In genomic region chr12:128863957-128864356, GRCh38 we compare ENCODE assay signal across 23 cellular contexts. TPM values are rescaled to one million over a fixed set of nuclear protein-coding genes. Genes with fewer than 3 reads are reported as not detected.
DNase-seq lines count a peak whose midpoint lies in the region; ATAC-seq, FAIRE-seq and TF ChIP-seq lines count a peak whose summit lies in the region.
"Had no signal": no experiment of that assay in that cellular context is flagged by ENCODE, and none has a peak within 500 bp of the region (broad histone marks: within the 10 kb centered on the region; RNA-seq: fewer than 3 reads in every experiment).

No MANE protein-coding gene starts in this region.

- no peak overlapping the region for H3K4me3 ChIP-seq in GM12878
- no peak overlapping the region for H3K4me3 ChIP-seq in upper lobe of right lung
- H3K4me3 ChIP-seq: MG63 had no signal

- H3K4me1 Mint-ChIP-seq in nephron progenitor cell: peaks cover 14% of the 10 kb centered on the region
- H3K4me1 Mint-ChIP-seq: CD4-positive, alpha-beta memory T cell had no signal

- intact Hi-C loops in Right ventricle myocardium inferior (cut with DNase I): loop anchor here (2.0 kb wide), 1 partner anchor 39 kb away; no protein-coding TSS in a partner anchor
- intact Hi-C loops in left cardiac atrium (cut with DNase I): no loop called here
- intact Hi-C loops in GM12878 (cut with micrococcal nuclease; ENCODE audit: unreplicated experiment): no loop called here
- intact Hi-C loops in upper lobe of right lung (cut with DNase I): no loop called here

- H3K27me3 ChIP-seq in GM12878 (replicated peaks in 1 of 2; ENCODE audit: control insufficient read depth in 2 of 2, insufficient read depth in 2 of 2, low read length in 1 of 2) (no peaks in the 10 kb centered on the region), upper lobe of right lung (no peaks in the 10 kb centered on the region)
- H3K27me3 ChIP-seq: BE2C, MG63 had no signal

- RAD21 ChIA-PET in GM12878 (lab: Charles Lee; ENCODE audit: unreplicated experiment): interaction anchor here (1.1 to 1.3 kb wide), 2 partner anchors 33 to 53 kb away, joined by 3 to 4 read pairs; no protein-coding TSS in a partner anchor

- no peak overlapping the region for H2AFZ ChIP-seq in GM12878 (ENCODE audit: control insufficient read depth, low read depth, low read length)

- WGBS in GM12878 (ENCODE audit: insufficient coverage, insufficient replicate concordance, low lambda C conversion rate, missing lambda C conversion rate): 77% methylated on average over 11 of the region's 11 CpGs

- H3K4me2 ChIP-seq in GM12878 (ENCODE audit: control insufficient read depth, insufficient read depth): no peak overlapping the region

- no peak for FAIRE-seq in GM12878 (lab: Jason Lieb, UNC)
- FAIRE-seq: GM19239 had no signal

- H3K9me3 ChIP-seq in GM12878 (replicated peaks; ENCODE audit: control insufficient read depth, insufficient read depth, low read length) (no peaks in the 10 kb centered on the region; the same call in 2 of the 3 replicates), upper lobe of right lung (no peaks in the 10 kb centered on the region)
- H3K9me3 ChIP-seq: BE2C, MG63 had no signal

- no TSS peak for BruUV-seq in GM12878 (replicated peaks; lab: Mats Ljungman, UMichigan)

- no peak overlapping the region for H3K9ac ChIP-seq in GM12878 (ENCODE audit: control insufficient read depth, insufficient read depth, low read length)

- H3K4me1 ChIP-seq in GM12878 (ENCODE audit: control insufficient read depth, insufficient read depth, low read length) (no peaks in the 10 kb centered on the region), upper lobe of right lung (no peaks in the 10 kb centered on the region)
- H3K4me1 ChIP-seq: BE2C had no signal

- SMC1A ChIA-PET in GM12878 (lab: Charles Lee; ENCODE audit: uncharacterized antibody, unreplicated experiment): interaction anchor here (1.1 kb wide), 1 partner anchor 45 kb away, joined by 3 read pairs; no protein-coding TSS in a partner anchor

- no peaks in the 10 kb centered on the region for H3K79me2 ChIP-seq in GM12878 (ENCODE audit: control insufficient read depth, insufficient read depth, low read length)

- no peaks in the 10 kb centered on the region for H3K36me3 Mint-ChIP-seq in nephron progenitor cell (ENCODE audit: low read depth)
- H3K36me3 Mint-ChIP-seq: CD4-positive, alpha-beta memory T cell had no signal

- CTCF ChIA-PET in GM12878 (lab: Yijun Ruan, JAX): no interaction called here

- H3K36me3 ChIP-seq in GM12878 (ENCODE audit: control insufficient read depth in 2 of 2, insufficient read depth in 2 of 2, low read length in 1 of 2) (peaks cover 0 to 3% of the 10 kb centered on the region in 2 experiments; a peak in 2 of 4 replicates), upper lobe of right lung (no peaks in the 10 kb centered on the region)
- H3K36me3 ChIP-seq: BE2C, MG63 had no signal

- POLR2A ChIA-PET in GM12878 (lab: Charles Lee): no interaction called here

- in situ Hi-C loops in GM12878 (cut with MboI): no loop called here

- no peak overlapping the region for H3K4me3 Mint-ChIP-seq in nephron progenitor cell
- H3K4me3 Mint-ChIP-seq: CD4-positive, alpha-beta memory T cell; H9 had no signal

- peak overlapping the region; percentile 79 for H3K27ac Mint-ChIP-seq in nephron progenitor cell

- TF ChIP-seq EP300 in GM12878 (IDR thresholded peaks at IDR 0.05; ENCODE audit: borderline replicate concordance in 1 of 2, control insufficient read depth in 1 of 2, low read depth in 2 of 2, low read length in 2 of 2): no peak

- TF ChIP-seq CTCF in GM12878 (IDR thresholded peaks at IDR 0.05 in 2 of 3, conservative IDR thresholded peaks at IDR 0.05 in 1 of 3; ENCODE audit: control insufficient read depth in 2 of 3, extremely low read depth in 1 of 3, insufficient read depth in 1 of 3, low read depth in 3 of 3, low read length in 3 of 3) (no peak), nephron progenitor cell (IDR thresholded peaks at IDR 0.05) (no peak), upper lobe of right lung (IDR thresholded peaks at IDR 0.05) (no peak)

- TF ChIP-seq POLR2A in GM12878 (IDR thresholded peaks at IDR 0.05; ENCODE audit: low read depth, low read length): no peak

- TF ChIP-seq RAD21 in GM12878 (IDR thresholded peaks at IDR 0.05; ENCODE audit: insufficient read depth, low read depth, low read length): no peak

- DNase-seq in Right ventricle myocardium inferior (ENCODE audit: missing footprints) (no peak), left cardiac atrium (no peak), GM12878 (ENCODE audit: low read depth, low spot score) (no peak), nephron progenitor cell (no peak), upper lobe of right lung (peak; percentile 37), NCI-H1930 (lab: John Stamatoyannopoulos, UW) (no peak)
- DNase-seq: BE2C; Calu3; CD4-positive, alpha-beta memory T cell; H9; Kasumi-1; MG63; NCI-H1048; NCI-H1436 treated with DMSO at 0.1 percent for 48 hours; NCI-H2029 treated with DMSO at 0.1 percent for 48 hours; NCI-H748 treated with DMSO at 0.1 percent for 48 hours; NK-92 treated with Interleukin-12 subunit alpha and Interleukin-12 subunit beta, amount 100 ng/mL, for 24 hours; SIG-M5 had no signal

- no peaks in the 10 kb centered on the region for H3K9me3 Mint-ChIP-seq in nephron progenitor cell
- H3K9me3 Mint-ChIP-seq: H9 had no signal

- H3K27me3 Mint-ChIP-seq in nephron progenitor cell (ENCODE audit: low read depth, poor library complexity): peaks cover 11% of the 10 kb centered on the region

- H3K27ac ChIP-seq in GM12878 (ENCODE audit: control insufficient read depth, insufficient read depth) (no peak overlapping the region), upper lobe of right lung (no peak overlapping the region)

- H4K20me1 ChIP-seq in GM12878 (ENCODE audit: control insufficient read depth, insufficient read depth): 0 out of 2 replicates have a peak, but pooled peaks cover 3% of the 10 kb centered on the region

- ATAC-seq in Right ventricle myocardium inferior: peak; percentile 45
- ATAC-seq in left cardiac atrium: no peak
- ATAC-seq in GM12878: peak; percentile 19
- ATAC-seq in upper lobe of right lung: no peak
- ATAC-seq in HG03175 (IDR thresholded peaks at IDR 0.05; ENCODE audit: unreplicated experiment): no peak

TF ChIP-seq in GM12878, 131 proteins besides CTCF, POLR2A, EP300 and RAD21 (continues in another document):
- TF ChIP-seq RB1 (IDR thresholded peaks at IDR 0.05; ENCODE audit: borderline replicate concordance): no peak
- no peak for TF ChIP-seq RAD51 (IDR thresholded peaks at IDR 0.05)
- no peak for TF ChIP-seq RFX5 (IDR thresholded peaks at IDR 0.05; ENCODE audit: low read depth, low read length)
- TF ChIP-seq BHLHE40 (IDR thresholded peaks at IDR 0.05; ENCODE audit: borderline replicate concordance in 1 of 2, low read depth in 2 of 2, low read length in 1 of 2): no peak
- TF ChIP-seq FOXK2 (IDR thresholded peaks at IDR 0.05): no peak

RNA-seq across cellular contexts. Expression of gene GLT1D1, which starts 10.7 kb away (rescaled TPM):
- total RNA-seq in Right ventricle myocardium inferior (0.68 TPM), left cardiac atrium (under 1 TPM; 0.38 to 0.50 TPM), GM12878 (2014; rRNA removed) (2.4 and 2.5 TPM in 2 replicates), GM12878 (2014; rRNA removed; fragmentation: Illumina TruSeq; extraction: Trizol) (2.6 and 3.0 TPM in 2 replicates), GM12878 (2021) (4.1 and 4.2 TPM in 2 replicates), upper lobe of right lung (3.5 TPM)
- 21.7 and 24.4 TPM in 2 replicates for total RNA-seq in GM12878 (2013; cell fraction: nucleolus; rRNA removed)
- 2.3 TPM for polyA plus RNA-seq in GM12878 (2011; ENCODE audit: low read depth)
- polyA plus RNA-seq in GM12878 (2011; rRNA removed) (62.8 and 71.4 TPM in 2 replicates), GM12878 (2014; fragmentation: Illumina TruSeq; extraction: Trizol) (3.2 and 3.7 TPM in 2 replicates), GM12878 (2014; fragmentation: Nextera tagmentation; extraction: Ambion mirVana) (under 1 TPM; 0.42 to 0.53 TPM), GM12878 (2014; rRNA removed) (3.0 TPM in 2 replicates), GM12878 (2016; fragmentation: Nextera tagmentation; extraction: Ambion mirVana) (1 to 10 TPM; 1.7 to 3.8 TPM)
- polyA plus RNA-seq in GM12878 (2011; cell fraction: cytosol; rRNA removed): 59.7 and 62.9 TPM in 2 replicates
- 37.7 and 42.3 TPM in 2 replicates for polyA plus RNA-seq in GM12878 (2011; cell fraction: nucleus; rRNA removed)
- polyA plus RNA-seq in GM12878 (2012): 5.0 and 5.5 TPM in 2 replicates
- polyA minus RNA-seq in GM12878 (2011; rRNA and poly(A)+ RNA removed): 61.7 and 63.7 TPM in 2 replicates
- polyA minus RNA-seq in GM12878 (2011; cell fraction: cytosol; rRNA and poly(A)+ RNA removed): 23.4 and 23.9 TPM in 2 replicates
- polyA minus RNA-seq in GM12878 (2011; cell fraction: nucleus; rRNA and poly(A)+ RNA removed): 12.7 and 17.6 TPM in 2 replicates
- total RNA-seq: A172; Calu3; CD4-positive, alpha-beta memory T cell; NCI-H460; RPMI7951 had no signal
- polyA plus RNA-seq: CD4-positive, alpha-beta memory T cell had no signal

RNA-seq across cellular contexts. Expression of gene SLC15A4, which starts 40.2 kb away (rescaled TPM):
- total RNA-seq in Right ventricle myocardium inferior (16.3 TPM), left cardiac atrium (10 to 100 TPM; 15.6 to 16.2 TPM), GM12878 (2014; rRNA removed) (46.0 and 49.5 TPM in 2 replicates), GM12878 (2014; rRNA removed; fragmentation: Illumina TruSeq; extraction: Trizol) (36.8 and 37.5 TPM in 2 replicates), GM12878 (2021) (40.3 and 44.5 TPM in 2 replicates), upper lobe of right lung (31.3 TPM)
- total RNA-seq in GM12878 (2013; cell fraction: nucleolus; rRNA removed): 830 and 863 TPM in 2 replicates
- 45.1 TPM for polyA plus RNA-seq in GM12878 (2011; ENCODE audit: low read depth)
- polyA plus RNA-seq in GM12878 (2011; rRNA removed) (256 and 257 TPM in 2 replicates), GM12878 (2014; fragmentation: Illumina TruSeq; extraction: Trizol) (36.4 and 44.8 TPM in 2 replicates), GM12878 (2014; fragmentation: Nextera tagmentation; extraction: Ambion mirVana) (10 to 100 TPM; 17.6 to 24.7 TPM), GM12878 (2014; rRNA removed) (36.8 and 41.6 TPM in 2 replicates), GM12878 (2016; fragmentation: Nextera tagmentation; extraction: Ambion mirVana) (10 to 100 TPM; 12.7 to 15.1 TPM)
- 161 and 187 TPM in 2 replicates for polyA plus RNA-seq in GM12878 (2011; cell fraction: cytosol; rRNA removed)
- polyA plus RNA-seq in GM12878 (2011; cell fraction: nucleus; rRNA removed): 216 and 284 TPM in 2 replicates
- polyA plus RNA-seq in GM12878 (2012): 58.1 and 84.6 TPM in 2 replicates
- polyA minus RNA-seq in GM12878 (2011; rRNA and poly(A)+ RNA removed): 315 and 350 TPM in 2 replicates
- polyA minus RNA-seq in GM12878 (2011; cell fraction: cytosol; rRNA and poly(A)+ RNA removed): 107 and 115 TPM in 2 replicates
- polyA minus RNA-seq in GM12878 (2011; cell fraction: nucleus; rRNA and poly(A)+ RNA removed): 222 and 331 TPM in 2 replicates

Comparison
In these comparisons a context has a peak if more than half of its experiments do, and no peak if none do; other contexts are left out.
1. ATAC-seq: peak in Right ventricle myocardium inferior (single experiment) and GM12878 (single experiment); none in left cardiac atrium (0 of 2), upper lobe of right lung (single experiment) and HG03175 (single experiment).